ENCODE assay signal across 1 cellular context in the genomic region with DNA sequence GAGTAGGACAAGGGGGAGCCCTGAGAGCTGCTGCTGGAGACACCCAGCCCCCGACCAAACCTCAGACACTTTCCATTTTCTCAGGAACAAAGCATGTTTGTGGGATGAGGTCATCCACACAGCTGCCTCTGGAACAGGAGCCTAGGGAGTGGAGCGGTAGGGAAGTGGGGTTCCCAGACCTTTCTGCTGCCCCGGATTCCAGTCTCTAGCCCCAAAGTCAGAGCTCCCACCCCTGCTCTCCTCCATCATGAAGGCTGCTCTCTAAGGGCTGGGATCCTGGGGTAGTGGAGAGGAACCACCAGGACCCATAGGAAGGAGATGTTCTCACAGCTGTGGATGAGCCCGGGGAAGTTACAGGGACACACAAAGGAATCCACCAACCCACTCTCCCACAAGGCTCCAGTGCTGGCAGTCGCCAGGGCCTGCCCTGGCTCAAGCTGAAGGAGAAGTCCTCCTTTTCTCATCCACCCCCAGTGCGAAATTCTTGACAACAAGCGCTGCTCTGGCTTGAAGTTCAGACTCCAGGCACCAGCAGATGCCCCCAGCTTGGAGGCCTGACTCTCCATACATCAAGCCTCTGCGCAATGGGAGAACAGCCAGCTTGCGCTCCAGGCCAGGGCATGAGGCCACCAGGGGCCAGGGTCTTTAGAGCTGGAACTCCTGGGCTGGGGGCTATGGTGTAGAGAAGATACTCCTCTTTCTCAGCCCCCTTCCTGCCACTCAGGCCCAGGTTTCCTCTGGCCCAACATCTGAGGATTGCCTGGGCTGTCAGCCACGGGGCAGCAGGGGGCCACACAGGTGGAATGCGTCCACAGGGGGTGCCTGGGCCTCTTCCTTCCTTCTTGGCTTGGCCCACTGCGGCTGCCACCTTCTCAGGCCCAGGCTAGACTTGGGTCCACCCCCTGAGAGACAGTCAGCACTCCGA.
TF ChIP-seq lines count a peak whose summit lies in the region.

No MANE protein-coding gene starts in this region.

TF ChIP-seq in K562, 482 proteins besides CTCF, POLR2A, EP300 and RAD21 (continued from another document):
- TF ChIP-seq, protein P1, sequence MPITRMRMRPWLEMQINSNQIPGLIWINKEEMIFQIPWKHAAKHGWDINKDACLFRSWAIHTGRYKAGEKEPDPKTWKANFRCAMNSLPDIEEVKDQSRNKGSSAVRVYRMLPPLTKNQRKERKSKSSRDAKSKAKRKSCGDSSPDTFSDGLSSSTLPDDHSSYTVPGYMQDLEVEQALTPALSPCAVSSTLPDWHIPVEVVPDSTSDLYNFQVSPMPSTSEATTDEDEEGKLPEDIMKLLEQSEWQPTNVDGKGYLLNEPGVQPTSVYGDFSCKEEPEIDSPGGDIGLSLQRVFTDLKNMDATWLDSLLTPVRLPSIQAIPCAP (CRISPR knock-in tag; IDR thresholded peaks at IDR 0.05; ENCODE audit: borderline replicate concordance): no peak
- 0 out of 4 replicates have a peak, but pooled peaks of 1 of the 2 experiments have one; percentile 6 for TF ChIP-seq TEAD1 (CRISPR knock-in tag; IDR thresholded peaks at IDR 0.05)
- TF ChIP-seq TCFL5 (CRISPR knock-in tag; conservative IDR thresholded peaks at IDR 0.05): no peak
- TF ChIP-seq, protein P2, sequence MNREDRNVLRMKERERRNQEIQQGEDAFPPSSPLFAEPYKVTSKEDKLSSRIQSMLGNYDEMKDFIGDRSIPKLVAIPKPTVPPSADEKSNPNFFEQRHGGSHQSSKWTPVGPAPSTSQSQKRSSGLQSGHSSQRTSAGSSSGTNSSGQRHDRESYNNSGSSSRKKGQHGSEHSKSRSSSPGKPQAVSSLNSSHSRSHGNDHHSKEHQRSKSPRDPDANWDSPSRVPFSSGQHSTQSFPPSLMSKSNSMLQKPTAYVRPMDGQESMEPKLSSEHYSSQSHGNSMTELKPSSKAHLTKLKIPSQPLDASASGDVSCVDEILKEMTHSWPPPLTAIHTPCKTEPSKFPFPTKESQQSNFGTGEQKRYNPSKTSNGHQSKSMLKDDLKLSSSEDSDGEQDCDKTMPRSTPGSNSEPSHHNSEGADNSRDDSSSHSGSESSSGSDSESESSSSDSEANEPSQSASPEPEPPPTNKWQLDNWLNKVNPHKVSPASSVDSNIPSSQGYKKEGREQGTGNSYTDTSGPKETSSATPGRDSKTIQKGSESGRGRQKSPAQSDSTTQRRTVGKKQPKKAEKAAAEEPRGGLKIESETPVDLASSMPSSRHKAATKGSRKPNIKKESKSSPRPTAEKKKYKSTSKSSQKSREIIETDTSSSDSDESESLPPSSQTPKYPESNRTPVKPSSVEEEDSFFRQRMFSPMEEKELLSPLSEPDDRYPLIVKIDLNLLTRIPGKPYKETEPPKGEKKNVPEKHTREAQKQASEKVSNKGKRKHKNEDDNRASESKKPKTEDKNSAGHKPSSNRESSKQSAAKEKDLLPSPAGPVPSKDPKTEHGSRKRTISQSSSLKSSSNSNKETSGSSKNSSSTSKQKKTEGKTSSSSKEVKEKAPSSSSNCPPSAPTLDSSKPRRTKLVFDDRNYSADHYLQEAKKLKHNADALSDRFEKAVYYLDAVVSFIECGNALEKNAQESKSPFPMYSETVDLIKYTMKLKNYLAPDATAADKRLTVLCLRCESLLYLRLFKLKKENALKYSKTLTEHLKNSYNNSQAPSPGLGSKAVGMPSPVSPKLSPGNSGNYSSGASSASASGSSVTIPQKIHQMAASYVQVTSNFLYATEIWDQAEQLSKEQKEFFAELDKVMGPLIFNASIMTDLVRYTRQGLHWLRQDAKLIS (CRISPR knock-in tag; IDR thresholded peaks at IDR 0.05): peak; percentile 17; the same call in 1 of the 2 replicates
- no peak for TF ChIP-seq ZNF644 (tag; IDR thresholded peaks at IDR 0.05; ENCODE audit: low read depth)
- TF ChIP-seq, protein P3, sequence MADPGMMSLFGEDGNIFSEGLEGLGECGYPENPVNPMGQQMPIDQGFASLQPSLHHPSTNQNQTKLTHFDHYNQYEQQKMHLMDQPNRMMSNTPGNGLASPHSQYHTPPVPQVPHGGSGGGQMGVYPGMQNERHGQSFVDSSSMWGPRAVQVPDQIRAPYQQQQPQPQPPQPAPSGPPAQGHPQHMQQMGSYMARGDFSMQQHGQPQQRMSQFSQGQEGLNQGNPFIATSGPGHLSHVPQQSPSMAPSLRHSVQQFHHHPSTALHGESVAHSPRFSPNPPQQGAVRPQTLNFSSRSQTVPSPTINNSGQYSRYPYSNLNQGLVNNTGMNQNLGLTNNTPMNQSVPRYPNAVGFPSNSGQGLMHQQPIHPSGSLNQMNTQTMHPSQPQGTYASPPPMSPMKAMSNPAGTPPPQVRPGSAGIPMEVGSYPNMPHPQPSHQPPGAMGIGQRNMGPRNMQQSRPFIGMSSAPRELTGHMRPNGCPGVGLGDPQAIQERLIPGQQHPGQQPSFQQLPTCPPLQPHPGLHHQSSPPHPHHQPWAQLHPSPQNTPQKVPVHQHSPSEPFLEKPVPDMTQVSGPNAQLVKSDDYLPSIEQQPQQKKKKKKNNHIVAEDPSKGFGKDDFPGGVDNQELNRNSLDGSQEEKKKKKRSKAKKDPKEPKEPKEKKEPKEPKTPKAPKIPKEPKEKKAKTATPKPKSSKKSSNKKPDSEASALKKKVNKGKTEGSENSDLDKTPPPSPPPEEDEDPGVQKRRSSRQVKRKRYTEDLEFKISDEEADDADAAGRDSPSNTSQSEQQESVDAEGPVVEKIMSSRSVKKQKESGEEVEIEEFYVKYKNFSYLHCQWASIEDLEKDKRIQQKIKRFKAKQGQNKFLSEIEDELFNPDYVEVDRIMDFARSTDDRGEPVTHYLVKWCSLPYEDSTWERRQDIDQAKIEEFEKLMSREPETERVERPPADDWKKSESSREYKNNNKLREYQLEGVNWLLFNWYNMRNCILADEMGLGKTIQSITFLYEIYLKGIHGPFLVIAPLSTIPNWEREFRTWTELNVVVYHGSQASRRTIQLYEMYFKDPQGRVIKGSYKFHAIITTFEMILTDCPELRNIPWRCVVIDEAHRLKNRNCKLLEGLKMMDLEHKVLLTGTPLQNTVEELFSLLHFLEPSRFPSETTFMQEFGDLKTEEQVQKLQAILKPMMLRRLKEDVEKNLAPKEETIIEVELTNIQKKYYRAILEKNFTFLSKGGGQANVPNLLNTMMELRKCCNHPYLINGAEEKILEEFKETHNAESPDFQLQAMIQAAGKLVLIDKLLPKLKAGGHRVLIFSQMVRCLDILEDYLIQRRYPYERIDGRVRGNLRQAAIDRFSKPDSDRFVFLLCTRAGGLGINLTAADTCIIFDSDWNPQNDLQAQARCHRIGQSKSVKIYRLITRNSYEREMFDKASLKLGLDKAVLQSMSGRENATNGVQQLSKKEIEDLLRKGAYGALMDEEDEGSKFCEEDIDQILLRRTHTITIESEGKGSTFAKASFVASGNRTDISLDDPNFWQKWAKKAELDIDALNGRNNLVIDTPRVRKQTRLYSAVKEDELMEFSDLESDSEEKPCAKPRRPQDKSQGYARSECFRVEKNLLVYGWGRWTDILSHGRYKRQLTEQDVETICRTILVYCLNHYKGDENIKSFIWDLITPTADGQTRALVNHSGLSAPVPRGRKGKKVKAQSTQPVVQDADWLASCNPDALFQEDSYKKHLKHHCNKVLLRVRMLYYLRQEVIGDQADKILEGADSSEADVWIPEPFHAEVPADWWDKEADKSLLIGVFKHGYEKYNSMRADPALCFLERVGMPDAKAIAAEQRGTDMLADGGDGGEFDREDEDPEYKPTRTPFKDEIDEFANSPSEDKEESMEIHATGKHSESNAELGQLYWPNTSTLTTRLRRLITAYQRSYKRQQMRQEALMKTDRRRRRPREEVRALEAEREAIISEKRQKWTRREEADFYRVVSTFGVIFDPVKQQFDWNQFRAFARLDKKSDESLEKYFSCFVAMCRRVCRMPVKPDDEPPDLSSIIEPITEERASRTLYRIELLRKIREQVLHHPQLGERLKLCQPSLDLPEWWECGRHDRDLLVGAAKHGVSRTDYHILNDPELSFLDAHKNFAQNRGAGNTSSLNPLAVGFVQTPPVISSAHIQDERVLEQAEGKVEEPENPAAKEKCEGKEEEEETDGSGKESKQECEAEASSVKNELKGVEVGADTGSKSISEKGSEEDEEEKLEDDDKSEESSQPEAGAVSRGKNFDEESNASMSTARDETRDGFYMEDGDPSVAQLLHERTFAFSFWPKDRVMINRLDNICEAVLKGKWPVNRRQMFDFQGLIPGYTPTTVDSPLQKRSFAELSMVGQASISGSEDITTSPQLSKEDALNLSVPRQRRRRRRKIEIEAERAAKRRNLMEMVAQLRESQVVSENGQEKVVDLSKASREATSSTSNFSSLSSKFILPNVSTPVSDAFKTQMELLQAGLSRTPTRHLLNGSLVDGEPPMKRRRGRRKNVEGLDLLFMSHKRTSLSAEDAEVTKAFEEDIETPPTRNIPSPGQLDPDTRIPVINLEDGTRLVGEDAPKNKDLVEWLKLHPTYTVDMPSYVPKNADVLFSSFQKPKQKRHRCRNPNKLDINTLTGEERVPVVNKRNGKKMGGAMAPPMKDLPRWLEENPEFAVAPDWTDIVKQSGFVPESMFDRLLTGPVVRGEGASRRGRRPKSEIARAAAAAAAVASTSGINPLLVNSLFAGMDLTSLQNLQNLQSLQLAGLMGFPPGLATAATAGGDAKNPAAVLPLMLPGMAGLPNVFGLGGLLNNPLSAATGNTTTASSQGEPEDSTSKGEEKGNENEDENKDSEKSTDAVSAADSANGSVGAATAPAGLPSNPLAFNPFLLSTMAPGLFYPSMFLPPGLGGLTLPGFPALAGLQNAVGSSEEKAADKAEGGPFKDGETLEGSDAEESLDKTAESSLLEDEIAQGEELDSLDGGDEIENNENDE (IDR thresholded peaks at IDR 0.05; ENCODE audit: low read depth, low read length): no peak
- peak; percentile 66 for TF ChIP-seq ZFX (CRISPR knock-in tag; IDR thresholded peaks at IDR 0.05)
- TF ChIP-seq KAT8 (IDR thresholded peaks at IDR 0.05; ENCODE audit: low read depth): no peak
- no peak for TF ChIP-seq FOSL1 (tag; conservative IDR thresholded peaks at IDR 0.05)
- TF ChIP-seq ZNF175 (CRISPR knock-in tag; IDR thresholded peaks at IDR 0.05; ENCODE audit: low read depth): peak; percentile 20; the same call in 1 of the 2 replicates
- TF ChIP-seq JUND (IDR thresholded peaks at IDR 0.05; ENCODE audit: borderline replicate concordance, low read depth, low read length): peak; percentile 93
- peak; percentile 85; the same call in 2 of the 3 replicates for TF ChIP-seq JUND (tag; IDR thresholded peaks at IDR 0.05; ENCODE audit: borderline replicate concordance, low read depth, low read length)
- TF ChIP-seq, protein P4, sequence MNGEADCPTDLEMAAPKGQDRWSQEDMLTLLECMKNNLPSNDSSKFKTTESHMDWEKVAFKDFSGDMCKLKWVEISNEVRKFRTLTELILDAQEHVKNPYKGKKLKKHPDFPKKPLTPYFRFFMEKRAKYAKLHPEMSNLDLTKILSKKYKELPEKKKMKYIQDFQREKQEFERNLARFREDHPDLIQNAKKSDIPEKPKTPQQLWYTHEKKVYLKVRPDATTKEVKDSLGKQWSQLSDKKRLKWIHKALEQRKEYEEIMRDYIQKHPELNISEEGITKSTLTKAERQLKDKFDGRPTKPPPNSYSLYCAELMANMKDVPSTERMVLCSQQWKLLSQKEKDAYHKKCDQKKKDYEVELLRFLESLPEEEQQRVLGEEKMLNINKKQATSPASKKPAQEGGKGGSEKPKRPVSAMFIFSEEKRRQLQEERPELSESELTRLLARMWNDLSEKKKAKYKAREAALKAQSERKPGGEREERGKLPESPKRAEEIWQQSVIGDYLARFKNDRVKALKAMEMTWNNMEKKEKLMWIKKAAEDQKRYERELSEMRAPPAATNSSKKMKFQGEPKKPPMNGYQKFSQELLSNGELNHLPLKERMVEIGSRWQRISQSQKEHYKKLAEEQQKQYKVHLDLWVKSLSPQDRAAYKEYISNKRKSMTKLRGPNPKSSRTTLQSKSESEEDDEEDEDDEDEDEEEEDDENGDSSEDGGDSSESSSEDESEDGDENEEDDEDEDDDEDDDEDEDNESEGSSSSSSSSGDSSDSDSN (IDR thresholded peaks at IDR 0.05; ENCODE audit: borderline replicate concordance in 1 of 2, low read depth in 2 of 2, low read length in 2 of 2): 0 out of 4 replicates have a peak, but pooled peaks of 1 of the 2 experiments have one; percentile 33
- TF ChIP-seq TOE1 (IDR thresholded peaks at IDR 0.05; ENCODE audit: borderline replicate concordance): no peak
- 0 out of 2 replicates have a peak, but pooled peaks have one; percentile 64 for TF ChIP-seq TOE1 (CRISPR knock-in tag; IDR thresholded peaks at IDR 0.05; ENCODE audit: borderline replicate concordance, low read depth)
TF ChIP-seq in K562: peak in this region for 36.
